In genomic region chr3:188262913-188263683, GRCh38 we compare ENCODE assay signal across 1 cellular context.
TF ChIP-seq lines count a peak whose summit lies in the region.

No MANE protein-coding gene starts in this region.

TF ChIP-seq in HEK293, 187 proteins besides CTCF, POLR2A, EP300 and RAD21 (continued from another document):
- TF ChIP-seq PRDM2 (tag by site-specific recombination; IDR thresholded peaks at IDR 0.05; ENCODE audit: borderline replicate concordance) (no peak), SP7 (tag by site-specific recombination; IDR thresholded peaks at IDR 0.05) (peak; percentile 95)
TF ChIP-seq in HEK293: peak in this region for 2.
